In the genomic region with DNA sequence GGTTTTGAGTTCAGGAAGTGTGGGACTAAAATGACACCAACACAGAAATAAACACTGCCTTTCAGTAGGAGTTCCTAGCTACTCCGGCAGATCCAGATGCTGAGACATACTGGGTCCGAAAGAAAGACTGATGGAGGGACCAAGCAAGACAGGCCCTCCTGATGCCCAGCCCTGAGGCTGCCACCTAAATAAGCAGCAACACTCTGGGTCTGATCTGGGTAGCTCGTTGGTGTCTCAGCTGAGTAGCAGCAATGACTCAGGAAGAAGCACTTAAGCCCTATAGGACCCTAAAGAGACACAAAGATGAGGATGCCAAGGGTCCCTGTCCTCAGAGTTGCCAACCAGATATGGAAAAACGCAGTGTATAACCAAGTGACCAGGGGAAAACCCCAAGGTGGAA, we compare ENCODE assay signal across 15 cellular contexts.
DNase-seq lines count a peak whose midpoint lies in the region; ATAC-seq, FAIRE-seq and TF ChIP-seq lines count a peak whose summit lies in the region.
"Had no signal": no experiment of that assay in that cellular context is flagged by ENCODE, and none has a peak within 500 bp of the region (broad histone marks: within the 10 kb centered on the region; RNA-seq: fewer than 3 reads in every experiment).

No MANE protein-coding gene starts in this region.

- H3K4me1 ChIP-seq in liver (ENCODE audit: control insufficient read depth in 4 of 4, insufficient read depth in 4 of 4, low read length in 3 of 4): peaks cover 17 to 44% (median 37%) of the 10 kb centered on the region in 4 donors
- H3K4me1 ChIP-seq in HepG2 (ENCODE audit: insufficient read depth, low read length): peaks cover 83% of the 10 kb centered on the region

- H3K27me3 Mint-ChIP-seq in activated CD4-positive, alpha-beta memory T cell treated with anti-CD3 and anti-CD28 coated beads, Interleukin-2, amount 10 ng/mL, durations not matched to agents 7 days and 5 days: no peaks in the 10 kb centered on the region
- H3K27me3 Mint-ChIP-seq in immature natural killer cell (ENCODE audit: low read depth in 3 of 3): peaks cover 0 to 5% (median 3%) of the 10 kb centered on the region in 3 donors

- no peak overlapping the region for H2AFZ ChIP-seq in HepG2 (ENCODE audit: low read length)

- H3K27me3 ChIP-seq in liver (ENCODE audit: control insufficient read depth in 4 of 4, insufficient read depth in 4 of 4, low read length in 3 of 4): no peaks in the 10 kb centered on the region
- H3K27me3 ChIP-seq in HepG2 (ENCODE audit: control insufficient read depth in 1 of 2, insufficient read depth in 2 of 2, low read length in 2 of 2): no peaks in the 10 kb centered on the region

- H3K79me2 ChIP-seq in HepG2 (ENCODE audit: insufficient read depth, low read length): peaks cover 63% of the 10 kb centered on the region

- no peak for TF ChIP-seq EP300 in HepG2 (IDR thresholded peaks at IDR 0.05; ENCODE audit: low read depth in 2 of 2, low read length in 2 of 2)
- TF ChIP-seq EP300 in HepG2 (CRISPR knock-in tag; IDR thresholded peaks at IDR 0.05; ENCODE audit: borderline replicate concordance): no peak

- 91% methylated on average over 4 of the region's 4 CpGs for WGBS in liver
- 96% methylated on average over 3 of the region's 4 CpGs for WGBS in HepG2 (ENCODE audit: low lambda C conversion rate)

- POLR2A ChIA-PET in HepG2 (lab: Yijun Ruan, JAX): no interaction called here
- POLR2A ChIA-PET in activated CD4-positive, alpha-beta memory T cell treated with anti-CD3 and anti-CD28 coated beads, Interleukin-2, amount 10 ng/mL, durations not matched to agents 7 days and 5 days (lab: Charles Lee): interaction anchor here (0.8 to 10.1 kb wide), 17 partner anchors 9 to 375 kb away, joined by 3 to 149 read pairs (median 7); partner anchors contain the start of genes CDNF, DCLRE1C, HSPA14 and MEIG1

- no peak for TF ChIP-seq CTCF in liver (IDR thresholded peaks at IDR 0.05; ENCODE audit: low read depth, low read length, missing input control)
- no peak for TF ChIP-seq CTCF in HepG2 (CRISPR knock-in tag; IDR thresholded peaks at IDR 0.05)

- intact Hi-C loops in HepG2 (cut with micrococcal nuclease; ENCODE audit: unreplicated experiment): no loop called here

- no peaks in the 10 kb centered on the region for H3K9me3 ChIP-seq in liver (ENCODE audit: control insufficient read depth in 4 of 4, low read length in 3 of 4)
- no peaks in the 10 kb centered on the region for H3K9me3 ChIP-seq in HepG2 (ENCODE audit: low read length)

- H3K27ac ChIP-seq in liver (ENCODE audit: low read depth in 1 of 2, low read length in 2 of 2) (peak overlapping the region; percentile 34 to 36), HepG2 (ENCODE audit: extremely low read length, insufficient read depth, low read length) (no peak overlapping the region), temporal lobe (ENCODE audit: low read depth, low read length) (peak overlapping the region; percentile 31)

- no peak overlapping the region for H3K4me2 ChIP-seq in HepG2 (ENCODE audit: low read depth, low read length)

- H3K4me3 Mint-ChIP-seq in activated CD4-positive, alpha-beta memory T cell treated with anti-CD3 and anti-CD28 coated beads, Interleukin-2, amount 10 ng/mL, durations not matched to agents 7 days and 5 days: peak overlapping the region; percentile 62
- peak overlapping the region; percentile 28 to 98 (median 61) for H3K4me3 Mint-ChIP-seq in immature natural killer cell
- H3K4me3 Mint-ChIP-seq: mesothelial cell of epicardium had no signal

- H3K27ac Mint-ChIP-seq in activated CD4-positive, alpha-beta memory T cell treated with anti-CD3 and anti-CD28 coated beads, Interleukin-2, amount 10 ng/mL, durations not matched to agents 7 days and 5 days: peak overlapping the region; percentile 96
- H3K27ac Mint-ChIP-seq in immature natural killer cell: peak overlapping the region; percentile 86 to 97 (median 94)
- H3K27ac Mint-ChIP-seq: mesothelial cell of epicardium had no signal

- H3K9ac ChIP-seq in liver (ENCODE audit: low read depth in 1 of 2, low read length in 2 of 2) (no peak overlapping the region), HepG2 (ENCODE audit: insufficient read depth, low read depth, low read length) (no peak overlapping the region)

- no peak overlapping the region for H3K4me3 ChIP-seq in liver (ENCODE audit: low read depth in 1 of 3, low read length in 3 of 3)
- H3K4me3 ChIP-seq in HepG2 (replicated peaks in 1 of 3; ENCODE audit: insufficient read depth in 1 of 3, low read depth in 2 of 3, low read length in 3 of 3): no peak overlapping the region

- no peak for ATAC-seq in HepG2
- ATAC-seq: Panc1, SK-N-SH treated with all-trans-retinoic acid at 6 μM for 48 hours had no signal

- BruUV-seq in HepG2 (replicated peaks; lab: Mats Ljungman, UMichigan): no TSS peak

- no peaks in the 10 kb centered on the region for H4K20me1 ChIP-seq in HepG2 (ENCODE audit: insufficient read depth, low read length)

- peaks cover 64% of the 10 kb centered on the region for H3K36me3 Mint-ChIP-seq in activated CD4-positive, alpha-beta memory T cell treated with anti-CD3 and anti-CD28 coated beads, Interleukin-2, amount 10 ng/mL, durations not matched to agents 7 days and 5 days (ENCODE audit: low read depth)
- peaks cover 0 to 4% (median 0%) of the 10 kb centered on the region in 3 donors for H3K36me3 Mint-ChIP-seq in immature natural killer cell
- H3K36me3 Mint-ChIP-seq: mesothelial cell of epicardium had no signal

- no peak for TF ChIP-seq RAD21 in liver (IDR thresholded peaks at IDR 0.05)
- TF ChIP-seq RAD21 in HepG2 (CRISPR knock-in tag; IDR thresholded peaks at IDR 0.05): no peak

- H3K9me3 Mint-ChIP-seq in activated CD4-positive, alpha-beta memory T cell treated with anti-CD3 and anti-CD28 coated beads, Interleukin-2, amount 10 ng/mL, durations not matched to agents 7 days and 5 days: no peaks in the 10 kb centered on the region
- H3K9me3 Mint-ChIP-seq in immature natural killer cell: no peaks in the 10 kb centered on the region
- H3K9me3 Mint-ChIP-seq: mesothelial cell of epicardium had no signal

- H3K36me3 ChIP-seq in liver (ENCODE audit: control insufficient read depth in 4 of 4, insufficient read depth in 3 of 4, low read depth in 1 of 4, low read length in 3 of 4) (no peaks in the 10 kb centered on the region), HepG2 (replicated peaks in 1 of 2; ENCODE audit: control insufficient read depth in 1 of 2, insufficient read depth in 2 of 2, low read length in 2 of 2) (no peaks in the 10 kb centered on the region)

- no peak for FAIRE-seq in HepG2 (lab: Jason Lieb, UNC)
- FAIRE-seq: HTR-8/SVneo had no signal

- CTCF ChIA-PET in HepG2 (lab: Yijun Ruan, JAX; ENCODE audit: low intra/inter-chr PET ratio, low total read pairs): no interaction called here
- CTCF ChIA-PET in activated CD4-positive, alpha-beta memory T cell treated with anti-CD3 and anti-CD28 coated beads, Interleukin-2, amount 10 ng/mL, durations not matched to agents 7 days and 5 days (lab: Charles Lee): interaction anchor here (1.2 to 1.3 kb wide), 2 partner anchors 9 to 35 kb away, joined by 3 to 5 read pairs; no protein-coding TSS in a partner anchor

- no peak for DNase-seq in HepG2 (ENCODE audit: low spot score)
- no peak for DNase-seq in activated CD4-positive, alpha-beta memory T cell treated with anti-CD3 and anti-CD28 coated beads, Interleukin-2, amount 10 ng/mL, durations not matched to agents 7 days and 5 days
- DNase-seq in immature natural killer cell: no peak
- DNase-seq in NCI-H510A treated with DMSO at 0.1 percent for 48 hours (lab: John Stamatoyannopoulos, UW): no peak
- DNase-seq in stimulated activated naive CD4-positive, alpha-beta T cell treated with Interleukin-2 at 50 U/mL for 16 hours (lab: John Stamatoyannopoulos, UW): no peak
- no peak for DNase-seq in NOMO-1 treated with dmso at 0.1 percent for 144 hours (lab: John Stamatoyannopoulos, UW; ENCODE audit: unreplicated experiment)
- DNase-seq: DMS153, NCI-H2081, NCI-H526 treated with DMSO at 0.1 percent for 48 hours had no signal

- peaks cover 92% of the 10 kb centered on the region for H3K4me1 Mint-ChIP-seq in activated CD4-positive, alpha-beta memory T cell treated with anti-CD3 and anti-CD28 coated beads, Interleukin-2, amount 10 ng/mL, durations not matched to agents 7 days and 5 days
- peaks cover 86 to 96% of the 10 kb centered on the region in 2 donors for H3K4me1 Mint-ChIP-seq in immature natural killer cell

- no peak for TF ChIP-seq POLR2A in HepG2 (IDR thresholded peaks at IDR 0.05; ENCODE audit: insufficient read depth in 1 of 2, low read depth in 2 of 2, low read length in 2 of 2)

- in situ Hi-C loops in HepG2 (cut with HindIII; ENCODE audit: extremely low pct_ligation_motif_present, low pct_unique_long_range_greater_than_20kb): no loop called here

TF ChIP-seq in liver, 16 proteins besides CTCF, POLR2A, EP300 and RAD21 (continues in another document):
- TF ChIP-seq, protein P1, sequence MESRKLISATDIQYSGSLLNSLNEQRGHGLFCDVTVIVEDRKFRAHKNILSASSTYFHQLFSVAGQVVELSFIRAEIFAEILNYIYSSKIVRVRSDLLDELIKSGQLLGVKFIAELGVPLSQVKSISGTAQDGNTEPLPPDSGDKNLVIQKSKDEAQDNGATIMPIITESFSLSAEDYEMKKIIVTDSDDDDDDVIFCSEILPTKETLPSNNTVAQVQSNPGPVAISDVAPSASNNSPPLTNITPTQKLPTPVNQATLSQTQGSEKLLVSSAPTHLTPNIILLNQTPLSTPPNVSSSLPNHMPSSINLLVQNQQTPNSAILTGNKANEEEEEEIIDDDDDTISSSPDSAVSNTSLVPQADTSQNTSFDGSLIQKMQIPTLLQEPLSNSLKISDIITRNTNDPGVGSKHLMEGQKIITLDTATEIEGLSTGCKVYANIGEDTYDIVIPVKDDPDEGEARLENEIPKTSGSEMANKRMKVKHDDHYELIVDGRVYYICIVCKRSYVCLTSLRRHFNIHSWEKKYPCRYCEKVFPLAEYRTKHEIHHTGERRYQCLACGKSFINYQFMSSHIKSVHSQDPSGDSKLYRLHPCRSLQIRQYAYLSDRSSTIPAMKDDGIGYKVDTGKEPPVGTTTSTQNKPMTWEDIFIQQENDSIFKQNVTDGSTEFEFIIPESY (IDR thresholded peaks at IDR 0.05): no peak
- TF ChIP-seq FOXA2 (IDR thresholded peaks at IDR 0.05): no peak

TF ChIP-seq in HepG2, 621 proteins besides CTCF, POLR2A, EP300 and RAD21 (continues in another document):
- TF ChIP-seq ZNF607 (CRISPR knock-in tag; IDR thresholded peaks at IDR 0.05; ENCODE audit: borderline replicate concordance) (no peak), SRSF4 (IDR thresholded peaks at IDR 0.05; ENCODE audit: low read depth, low read length, poor library complexity, severe bottlenecking) (no peak), TFDP2 (CRISPR knock-in tag; IDR thresholded peaks at IDR 0.05) (no peak), SRSF1 (optimal IDR thresholded peaks at IDR 0.05; ENCODE audit: low read depth, low read length) (no peak)
